Comparison of ENCODE assay signal across 8 cellular contexts in the genomic region with DNA sequence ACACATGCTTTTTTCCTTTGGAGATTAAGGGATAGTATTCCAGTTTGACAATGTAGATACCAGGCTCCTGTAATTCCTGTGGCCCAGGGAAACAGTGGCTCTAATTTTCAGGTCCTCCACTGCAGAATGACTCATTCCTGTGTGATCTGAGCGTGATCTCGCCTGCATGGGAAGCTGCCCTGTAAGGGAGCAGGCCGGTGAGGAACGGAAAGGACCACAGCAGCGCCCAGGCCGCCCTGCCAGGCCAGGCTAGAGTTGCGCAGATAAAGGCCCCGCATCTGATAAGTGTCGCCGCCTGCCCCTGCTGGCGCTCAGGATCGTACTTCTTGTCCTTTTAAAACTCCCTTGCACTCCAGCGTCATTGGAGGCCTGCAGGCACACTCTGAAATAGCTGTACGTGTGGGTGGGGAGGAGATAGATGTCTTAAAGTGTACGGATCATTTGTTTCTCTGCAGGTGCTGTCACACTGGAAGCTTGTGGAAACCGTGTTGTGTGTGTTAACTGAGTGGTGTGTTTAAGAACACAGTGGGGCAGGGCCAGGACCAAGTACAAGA.
A peak's percentile ranks its signal among the peaks of the same experiment; 100 is the strongest.
DNase-seq lines count a peak whose midpoint lies in the region; ATAC-seq and TF ChIP-seq lines count a peak whose summit lies in the region.

No MANE protein-coding gene starts in this region.

- H3K9me3 ChIP-seq in heart left ventricle: no peaks in the 10 kb centered on the region

- intact Hi-C loops in heart left ventricle (cut with DNase I): loop anchor here in 2 of 10 donors (5.0 kb wide), 2 partner anchors 35 to 60 kb away; a partner anchor contains a TSS

- peak overlapping the region; percentile 84 to 98 (median 92) for H3K27ac ChIP-seq in heart left ventricle

- H3K27me3 Mint-ChIP-seq in glutamatergic neuron (ENCODE audit: unreplicated experiment): peaks cover 8% of the 10 kb centered on the region

- no peak for TF ChIP-seq CTCF in heart left ventricle (IDR thresholded peaks at IDR 0.05)
- TF ChIP-seq CTCF in glutamatergic neuron (IDR thresholded peaks at IDR 0.05; ENCODE audit: partially characterized antibody, unreplicated experiment): no peak

- peaks cover 0 to 20% (median 0%) of the 10 kb centered on the region in 9 donors for H3K36me3 ChIP-seq in heart left ventricle

- peaks cover 1% of the 10 kb centered on the region for H3K9me3 Mint-ChIP-seq in glutamatergic neuron (ENCODE audit: unreplicated experiment)

- peak; percentile 78 for DNase-seq in H4 (ENCODE audit: low spot score)
- peak; percentile 31 for DNase-seq in amniotic stem cell (lab: John Stamatoyannopoulos, UW)
- DNase-seq in heart left ventricle: peak in 3 of 5 donors; percentile 70 to 86 (median 82)
- DNase-seq in renal cortical epithelial cell (ENCODE audit: low read depth): peak; percentile 87
- DNase-seq in glutamatergic neuron: no peak
- DNase-seq in Kasumi-1 (lab: John Stamatoyannopoulos, UW): no peak

- peak overlapping the region in 9 of 12 donors; percentile 26 to 54 (median 46) for H3K4me3 ChIP-seq in heart left ventricle

- H3K36me3 Mint-ChIP-seq in glutamatergic neuron (ENCODE audit: unreplicated experiment): no peaks in the 10 kb centered on the region

- H3K4me1 Mint-ChIP-seq in glutamatergic neuron (ENCODE audit: low read depth, unreplicated experiment): peaks cover 13% of the 10 kb centered on the region

- peaks cover 8 to 74% (median 49%) of the 10 kb centered on the region in 12 donors for H3K4me1 ChIP-seq in heart left ventricle

- H3K27me3 ChIP-seq in heart left ventricle: no peaks in the 10 kb centered on the region

- WGBS in heart left ventricle, 4 donors: 21 to 61% (median 42%) methylated on average over 12 to 16 of the region's 16 CpGs

- no peak overlapping the region for H3K27ac Mint-ChIP-seq in glutamatergic neuron (ENCODE audit: unreplicated experiment)

- TF ChIP-seq POLR2A in heart left ventricle (IDR thresholded peaks at IDR 0.05): peak in 1 of 2 donors; percentile 36

- ATAC-seq in heart left ventricle (peak; percentile 29 to 76 (median 56)), GM18519 (IDR thresholded peaks at IDR 0.05; ENCODE audit: low FRiP score, unreplicated experiment) (no peak), GM19035 (IDR thresholded peaks at IDR 0.05; ENCODE audit: unreplicated experiment) (no peak)

- no peak overlapping the region for H3K4me3 Mint-ChIP-seq in glutamatergic neuron (ENCODE audit: unreplicated experiment)

Comparison
In these comparisons a context has a peak if more than half of its experiments do, and no peak if none do; other contexts are left out.
1. DNase-seq: peak in H4 (single experiment), amniotic stem cell (single experiment), heart left ventricle (3 of 5) and renal cortical epithelial cell (single experiment); none in glutamatergic neuron (single experiment) and Kasumi-1 (0 of 2).
2. ATAC-seq: peak in heart left ventricle (4 of 4); none in GM18519 (single experiment) and GM19035 (single experiment).